In the genomic region with DNA sequence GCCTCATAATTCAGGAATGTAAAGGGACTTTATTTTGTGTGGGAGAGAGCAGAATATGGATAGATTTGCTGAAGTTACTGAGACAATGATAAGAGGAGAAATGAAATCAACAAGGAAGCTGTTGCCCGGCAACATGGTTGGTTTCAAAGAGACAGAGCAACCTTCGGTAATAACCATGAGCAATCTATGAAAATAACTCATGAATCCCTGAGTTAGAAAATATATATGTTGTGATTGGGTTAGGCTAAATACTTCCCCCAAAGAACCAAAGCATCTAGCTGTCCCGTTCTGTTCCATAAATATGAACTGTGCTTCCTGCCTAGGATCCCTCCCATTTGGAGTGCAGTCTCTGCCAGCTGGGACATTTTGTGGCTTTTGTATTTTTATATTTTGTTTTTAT, we compare ENCODE assay signal across 1 cellular context.
TF ChIP-seq lines count a peak whose summit lies in the region.

No MANE protein-coding gene starts in this region.

TF ChIP-seq in HepG2, 621 proteins besides CTCF, POLR2A, EP300 and RAD21 (continued from another document):
- TF ChIP-seq, protein P1, sequence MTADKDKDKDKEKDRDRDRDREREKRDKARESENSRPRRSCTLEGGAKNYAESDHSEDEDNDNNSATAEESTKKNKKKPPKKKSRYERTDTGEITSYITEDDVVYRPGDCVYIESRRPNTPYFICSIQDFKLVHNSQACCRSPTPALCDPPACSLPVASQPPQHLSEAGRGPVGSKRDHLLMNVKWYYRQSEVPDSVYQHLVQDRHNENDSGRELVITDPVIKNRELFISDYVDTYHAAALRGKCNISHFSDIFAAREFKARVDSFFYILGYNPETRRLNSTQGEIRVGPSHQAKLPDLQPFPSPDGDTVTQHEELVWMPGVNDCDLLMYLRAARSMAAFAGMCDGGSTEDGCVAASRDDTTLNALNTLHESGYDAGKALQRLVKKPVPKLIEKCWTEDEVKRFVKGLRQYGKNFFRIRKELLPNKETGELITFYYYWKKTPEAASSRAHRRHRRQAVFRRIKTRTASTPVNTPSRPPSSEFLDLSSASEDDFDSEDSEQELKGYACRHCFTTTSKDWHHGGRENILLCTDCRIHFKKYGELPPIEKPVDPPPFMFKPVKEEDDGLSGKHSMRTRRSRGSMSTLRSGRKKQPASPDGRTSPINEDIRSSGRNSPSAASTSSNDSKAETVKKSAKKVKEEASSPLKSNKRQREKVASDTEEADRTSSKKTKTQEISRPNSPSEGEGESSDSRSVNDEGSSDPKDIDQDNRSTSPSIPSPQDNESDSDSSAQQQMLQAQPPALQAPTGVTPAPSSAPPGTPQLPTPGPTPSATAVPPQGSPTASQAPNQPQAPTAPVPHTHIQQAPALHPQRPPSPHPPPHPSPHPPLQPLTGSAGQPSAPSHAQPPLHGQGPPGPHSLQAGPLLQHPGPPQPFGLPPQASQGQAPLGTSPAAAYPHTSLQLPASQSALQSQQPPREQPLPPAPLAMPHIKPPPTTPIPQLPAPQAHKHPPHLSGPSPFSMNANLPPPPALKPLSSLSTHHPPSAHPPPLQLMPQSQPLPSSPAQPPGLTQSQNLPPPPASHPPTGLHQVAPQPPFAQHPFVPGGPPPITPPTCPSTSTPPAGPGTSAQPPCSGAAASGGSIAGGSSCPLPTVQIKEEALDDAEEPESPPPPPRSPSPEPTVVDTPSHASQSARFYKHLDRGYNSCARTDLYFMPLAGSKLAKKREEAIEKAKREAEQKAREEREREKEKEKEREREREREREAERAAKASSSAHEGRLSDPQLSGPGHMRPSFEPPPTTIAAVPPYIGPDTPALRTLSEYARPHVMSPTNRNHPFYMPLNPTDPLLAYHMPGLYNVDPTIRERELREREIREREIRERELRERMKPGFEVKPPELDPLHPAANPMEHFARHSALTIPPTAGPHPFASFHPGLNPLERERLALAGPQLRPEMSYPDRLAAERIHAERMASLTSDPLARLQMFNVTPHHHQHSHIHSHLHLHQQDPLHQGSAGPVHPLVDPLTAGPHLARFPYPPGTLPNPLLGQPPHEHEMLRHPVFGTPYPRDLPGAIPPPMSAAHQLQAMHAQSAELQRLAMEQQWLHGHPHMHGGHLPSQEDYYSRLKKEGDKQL (CRISPR knock-in tag; IDR thresholded peaks at IDR 0.05; ENCODE audit: low read depth), result no peak
- no peak for TF ChIP-seq ZNF569 (CRISPR knock-in tag; IDR thresholded peaks at IDR 0.05; ENCODE audit: borderline replicate concordance)
- TF ChIP-seq, protein P2, sequence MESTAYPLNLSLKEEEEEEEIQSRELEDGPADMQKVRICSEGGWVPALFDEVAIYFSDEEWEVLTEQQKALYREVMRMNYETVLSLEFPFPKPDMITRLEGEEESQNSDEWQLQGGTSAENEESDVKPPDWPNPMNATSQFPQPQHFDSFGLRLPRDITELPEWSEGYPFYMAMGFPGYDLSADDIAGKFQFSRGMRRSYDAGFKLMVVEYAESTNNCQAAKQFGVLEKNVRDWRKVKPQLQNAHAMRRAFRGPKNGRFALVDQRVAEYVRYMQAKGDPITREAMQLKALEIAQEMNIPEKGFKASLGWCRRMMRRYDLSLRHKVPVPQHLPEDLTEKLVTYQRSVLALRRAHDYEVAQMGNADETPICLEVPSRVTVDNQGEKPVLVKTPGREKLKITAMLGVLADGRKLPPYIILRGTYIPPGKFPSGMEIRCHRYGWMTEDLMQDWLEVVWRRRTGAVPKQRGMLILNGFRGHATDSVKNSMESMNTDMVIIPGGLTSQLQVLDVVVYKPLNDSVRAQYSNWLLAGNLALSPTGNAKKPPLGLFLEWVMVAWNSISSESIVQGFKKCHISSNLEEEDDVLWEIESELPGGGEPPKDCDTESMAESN (CRISPR knock-in tag; conservative IDR thresholded peaks at IDR 0.05), result no peak
- no peak for TF ChIP-seq TOE1 (CRISPR knock-in tag; IDR thresholded peaks at IDR 0.05)
- TF ChIP-seq PTBP1 (IDR thresholded peaks at IDR 0.05; ENCODE audit: low read depth, low read length, poor library complexity, severe bottlenecking), result no peak
- no peak for TF ChIP-seq ZNF614 (CRISPR knock-in tag; IDR thresholded peaks at IDR 0.05; ENCODE audit: borderline replicate concordance)
- TF ChIP-seq, protein P3, sequence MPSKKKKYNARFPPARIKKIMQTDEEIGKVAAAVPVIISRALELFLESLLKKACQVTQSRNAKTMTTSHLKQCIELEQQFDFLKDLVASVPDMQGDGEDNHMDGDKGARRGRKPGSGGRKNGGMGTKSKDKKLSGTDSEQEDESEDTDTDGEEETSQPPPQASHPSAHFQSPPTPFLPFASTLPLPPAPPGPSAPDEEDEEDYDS (CRISPR knock-in tag; IDR thresholded peaks at IDR 0.05), result no peak
- no peak for TF ChIP-seq KAT8 (CRISPR knock-in tag; IDR thresholded peaks at IDR 0.05)
- TF ChIP-seq MXD4 (CRISPR knock-in tag; IDR thresholded peaks at IDR 0.05), result no peak
- TF ChIP-seq SOX6 (IDR thresholded peaks at IDR 0.05), result no peak
- no peak for TF ChIP-seq SOX6 (CRISPR knock-in tag; IDR thresholded peaks at IDR 0.05)
- TF ChIP-seq, protein P4, sequence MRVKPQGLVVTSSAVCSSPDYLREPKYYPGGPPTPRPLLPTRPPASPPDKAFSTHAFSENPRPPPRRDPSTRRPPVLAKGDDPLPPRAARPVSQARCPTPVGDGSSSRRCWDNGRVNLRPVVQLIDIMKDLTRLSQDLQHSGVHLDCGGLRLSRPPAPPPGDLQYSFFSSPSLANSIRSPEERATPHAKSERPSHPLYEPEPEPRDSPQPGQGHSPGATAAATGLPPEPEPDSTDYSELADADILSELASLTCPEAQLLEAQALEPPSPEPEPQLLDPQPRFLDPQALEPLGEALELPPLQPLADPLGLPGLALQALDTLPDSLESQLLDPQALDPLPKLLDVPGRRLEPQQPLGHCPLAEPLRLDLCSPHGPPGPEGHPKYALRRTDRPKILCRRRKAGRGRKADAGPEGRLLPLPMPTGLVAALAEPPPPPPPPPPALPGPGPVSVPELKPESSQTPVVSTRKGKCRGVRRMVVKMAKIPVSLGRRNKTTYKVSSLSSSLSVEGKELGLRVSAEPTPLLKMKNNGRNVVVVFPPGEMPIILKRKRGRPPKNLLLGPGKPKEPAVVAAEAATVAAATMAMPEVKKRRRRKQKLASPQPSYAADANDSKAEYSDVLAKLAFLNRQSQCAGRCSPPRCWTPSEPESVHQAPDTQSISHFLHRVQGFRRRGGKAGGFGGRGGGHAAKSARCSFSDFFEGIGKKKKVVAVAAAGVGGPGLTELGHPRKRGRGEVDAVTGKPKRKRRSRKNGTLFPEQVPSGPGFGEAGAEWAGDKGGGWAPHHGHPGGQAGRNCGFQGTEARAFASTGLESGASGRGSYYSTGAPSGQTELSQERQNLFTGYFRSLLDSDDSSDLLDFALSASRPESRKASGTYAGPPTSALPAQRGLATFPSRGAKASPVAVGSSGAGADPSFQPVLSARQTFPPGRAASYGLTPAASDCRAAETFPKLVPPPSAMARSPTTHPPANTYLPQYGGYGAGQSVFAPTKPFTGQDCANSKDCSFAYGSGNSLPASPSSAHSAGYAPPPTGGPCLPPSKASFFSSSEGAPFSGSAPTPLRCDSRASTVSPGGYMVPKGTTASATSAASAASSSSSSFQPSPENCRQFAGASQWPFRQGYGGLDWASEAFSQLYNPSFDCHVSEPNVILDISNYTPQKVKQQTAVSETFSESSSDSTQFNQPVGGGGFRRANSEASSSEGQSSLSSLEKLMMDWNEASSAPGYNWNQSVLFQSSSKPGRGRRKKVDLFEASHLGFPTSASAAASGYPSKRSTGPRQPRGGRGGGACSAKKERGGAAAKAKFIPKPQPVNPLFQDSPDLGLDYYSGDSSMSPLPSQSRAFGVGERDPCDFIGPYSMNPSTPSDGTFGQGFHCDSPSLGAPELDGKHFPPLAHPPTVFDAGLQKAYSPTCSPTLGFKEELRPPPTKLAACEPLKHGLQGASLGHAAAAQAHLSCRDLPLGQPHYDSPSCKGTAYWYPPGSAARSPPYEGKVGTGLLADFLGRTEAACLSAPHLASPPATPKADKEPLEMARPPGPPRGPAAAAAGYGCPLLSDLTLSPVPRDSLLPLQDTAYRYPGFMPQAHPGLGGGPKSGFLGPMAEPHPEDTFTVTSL (CRISPR knock-in tag; IDR thresholded peaks at IDR 0.05; ENCODE audit: borderline replicate concordance), result no peak
- TF ChIP-seq MAZ (IDR thresholded peaks at IDR 0.05; ENCODE audit: borderline replicate concordance, low read depth, low read length), result no peak
- no peak for TF ChIP-seq MAZ (CRISPR knock-in tag; IDR thresholded peaks at IDR 0.05; ENCODE audit: low read depth)
- TF ChIP-seq SP140L (CRISPR knock-in tag; IDR thresholded peaks at IDR 0.05; ENCODE audit: borderline replicate concordance), result no peak
